15 cellular contexts compared by ENCODE assay signal in genomic region chr4:141501395-141501794, GRCh38.
"Had no signal": no experiment of that assay in that cellular context is flagged by ENCODE, and none has a peak within 500 bp of the region (broad histone marks: within the 10 kb centered on the region; RNA-seq: fewer than 3 reads in every experiment).

No MANE protein-coding gene starts in this region.

- H3K4me3 ChIP-seq: heart right ventricle, lung, prostate gland, right lobe of liver, tibial artery had no signal

- ATAC-seq: activated CD8-positive, alpha-beta T cell treated with anti-CD3 and anti-CD28 coated beads for 36 hours; activated naive CD4-positive, alpha-beta T cell treated with anti-CD3 and anti-CD28 coated beads, Interleukin-2, amount 50 U/mL, for 72 hours; left cardiac atrium; right lobe of liver; stimulated activated effector memory CD8-positive, alpha-beta T cell treated with anti-CD3 and anti-CD28 coated beads, Interleukin-12 subunit alpha, Interleukin-12 subunit beta, amount 100 ng/mL, for 72 hours had no signal

- H3K4me1 ChIP-seq: heart right ventricle, prostate gland, right lobe of liver, tibial artery had no signal

- DNase-seq: activated B cell treated with CpG ODN at 0.5 μM for 24 hours; activated CD4-positive, alpha-beta T cell treated with anti-CD3 and anti-CD28 coated beads for 48 hours; activated CD8-positive, alpha-beta T cell treated with anti-CD3 and anti-CD28 coated beads for 36 hours; activated effector memory CD4-positive, alpha-beta T cell treated with anti-CD3 and anti-CD28 coated beads, Interleukin-2, amount 50 U/mL, for 16 hours; activated T-cell treated with anti-CD3 and anti-CD28 coated beads, Interleukin-2, amount 50 U/mL, for 48 hours; dermis blood vessel endothelial cell; erythroblast; heart right ventricle; left cardiac atrium; right lobe of liver; tibial artery had no signal

- H3K36me3 ChIP-seq: heart right ventricle, prostate gland, right lobe of liver, tibial artery had no signal

- H3K9me3 ChIP-seq: prostate gland, right lobe of liver, tibial artery had no signal

- H3K27ac ChIP-seq: heart right ventricle, prostate gland, right lobe of liver, tibial artery had no signal

- H3K27me3 ChIP-seq: heart right ventricle, right lobe of liver, tibial artery had no signal
